24 cellular contexts compared by ENCODE assay signal in the genomic region with DNA sequence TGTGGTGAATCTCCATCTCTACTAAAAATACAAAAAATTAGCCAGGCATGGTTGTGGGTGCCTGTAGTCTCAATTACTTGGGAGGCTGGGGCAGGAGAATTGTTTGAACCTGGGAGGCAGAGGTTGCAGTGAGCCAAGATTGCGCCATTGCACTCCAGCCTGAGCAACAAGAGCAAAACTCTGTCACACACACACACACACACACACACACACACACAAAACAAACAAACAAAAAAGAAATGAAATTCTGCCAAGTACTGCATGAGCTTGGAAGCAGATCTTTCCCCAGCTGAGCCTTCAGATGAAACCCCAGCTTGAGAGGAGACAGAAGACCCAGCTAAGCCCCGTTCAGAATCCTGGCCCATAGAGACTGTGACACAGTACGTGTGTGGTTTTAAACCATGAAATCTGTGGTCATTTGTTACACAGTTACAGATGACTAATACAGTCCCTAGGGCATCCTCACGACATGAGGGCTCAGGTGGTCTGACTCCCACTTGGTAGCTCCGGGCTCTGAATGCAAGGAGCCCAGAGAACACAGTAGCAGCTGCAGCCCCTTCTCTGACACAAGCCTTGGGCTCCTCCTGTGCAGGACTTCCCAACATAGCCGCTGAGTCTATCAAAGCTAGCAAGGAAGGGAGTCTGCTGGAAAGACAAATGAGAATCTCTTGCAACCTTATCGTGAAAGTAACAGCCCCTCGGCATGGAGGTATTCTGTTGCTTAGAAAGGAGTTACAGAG.
DNase-seq lines count a peak whose midpoint lies in the region; ATAC-seq, FAIRE-seq and TF ChIP-seq lines count a peak whose summit lies in the region.
"Had no signal": no experiment of that assay in that cellular context is flagged by ENCODE, and none has a peak within 500 bp of the region (broad histone marks: within the 10 kb centered on the region; RNA-seq: fewer than 3 reads in every experiment).

No MANE protein-coding gene starts in this region.

- H3K27ac ChIP-seq in A549 (no peak overlapping the region), GM23338 (ENCODE audit: low read depth) (no peak overlapping the region), testis (no peak overlapping the region)
- H3K27ac ChIP-seq: brain microvascular endothelial cell, hepatocyte had no signal

- H3K9me3 ChIP-seq in A549 = no peaks in the 10 kb centered on the region
- H3K9me3 ChIP-seq in testis = no peaks in the 10 kb centered on the region
- H3K9me3 ChIP-seq: HAP-1 had no signal

- TF ChIP-seq RAD21 in A549 (conservative IDR thresholded peaks at IDR 0.05 in 1 of 2, IDR thresholded peaks at IDR 0.05 in 1 of 2) = no peak

- peak overlapping the region; percentile 38; the same call in 1 of the 2 replicates for H2AFZ ChIP-seq in GM23338
- H2AFZ ChIP-seq: hepatocyte had no signal

- H3K36me3 Mint-ChIP-seq in GM23338 (ENCODE audit: low read depth) (no peaks in the 10 kb centered on the region), memory B cell (peaks cover 4% of the 10 kb centered on the region)
- H3K36me3 Mint-ChIP-seq: CD4-positive, alpha-beta memory T cell; naive B cell; WTC11 had no signal

- TF ChIP-seq CTCF in A549 (IDR thresholded peaks at IDR 0.05) (no peak), GM23338 (conservative IDR thresholded peaks at IDR 0.05; ENCODE audit: low read depth in 2 of 2) (no peak), testis (IDR thresholded peaks at IDR 0.05) (no peak)

- H3K36me3 ChIP-seq in GM23338 (ENCODE audit: insufficient read depth) = no peaks in the 10 kb centered on the region
- H3K36me3 ChIP-seq in testis (ENCODE audit: low read depth, missing control alignments) = no peaks in the 10 kb centered on the region
- H3K36me3 ChIP-seq: brain microvascular endothelial cell, HAP-1 had no signal

- H3K27me3 ChIP-seq in GM23338 (ENCODE audit: insufficient read depth) (no peaks in the 10 kb centered on the region), testis (no peaks in the 10 kb centered on the region)
- H3K27me3 ChIP-seq: brain microvascular endothelial cell, hepatocyte had no signal

- ATAC-seq in A549 = peak; percentile 42 to 55
- ATAC-seq in GM23338 = no peak
- ATAC-seq in memory B cell (ENCODE audit: low read depth) = peak; percentile 38
- ATAC-seq in HG03521 (IDR thresholded peaks at IDR 0.05; ENCODE audit: unreplicated experiment) = no peak
- ATAC-seq: activated CD8-positive, alpha-beta T cell treated with anti-CD3 and anti-CD28 coated beads for 36 hours; T-helper 17 cell; WTC11 had no signal

- DNase-seq in A549 (ENCODE audit: low read depth in 1 of 2, low spot score in 1 of 2) (peak in 1 of 2 experiments; percentile 20), GM23338 (ENCODE audit: low spot score) (no peak), RCC 7860 (ENCODE audit: low spot score) (peak; percentile 58), memory B cell (ENCODE audit: low spot score in 2 of 2) (no peak), NCI-H345 (lab: John Stamatoyannopoulos, UW) (no peak), testis (no peak), NCI-H774 (lab: John Stamatoyannopoulos, UW) (no peak)
- DNase-seq: activated CD8-positive, alpha-beta T cell treated with anti-CD3 and anti-CD28 coated beads for 36 hours; brain microvascular endothelial cell; CD4-positive, alpha-beta memory T cell; islet precursor cell; mammary epithelial cell; naive B cell; NCI-H1105; NCI-H524; small intestine; stimulated activated CD4-positive, alpha-beta T cell treated with anti-CD3 and anti-CD28 coated beads, Interleukin-4, amount 100 ng/mL, for 24 hours; substantia nigra; T-helper 17 cell had no signal

- H3K27ac Mint-ChIP-seq in GM23338 (no peak overlapping the region), memory B cell (no peak overlapping the region)
- H3K27ac Mint-ChIP-seq: activated CD8-positive, alpha-beta T cell treated with anti-CD3 and anti-CD28 coated beads for 36 hours; T-helper 17 cell; WTC11 had no signal

- POLR2A ChIA-PET in A549 (lab: Yijun Ruan, JAX) = no interaction called here

- H3K9me2 ChIP-seq in GM23338 (ENCODE audit: insufficient read depth) = no peaks in the 10 kb centered on the region

- no peak for TF ChIP-seq EP300 in A549 (IDR thresholded peaks at IDR 0.05)

- no peaks in the 10 kb centered on the region for H3K4me1 Mint-ChIP-seq in GM23338
- no peaks in the 10 kb centered on the region for H3K4me1 Mint-ChIP-seq in memory B cell
- H3K4me1 Mint-ChIP-seq: CD4-positive, alpha-beta memory T cell; naive B cell; WTC11 had no signal

- no peaks in the 10 kb centered on the region for H3F3A ChIP-seq in GM23338 (replicated peaks; ENCODE audit: low read depth)

- WGBS in A549 (ENCODE audit: missing lambda C conversion rate) = 73% methylated on average over 8 of the region's 8 CpGs
- WGBS in testis, 2 donors = 84 to 85% methylated on average over 8 of the region's 8 CpGs

- no peaks in the 10 kb centered on the region for H3K79me2 ChIP-seq in GM23338 (replicated peaks; ENCODE audit: insufficient read depth)
- H3K79me2 ChIP-seq: hepatocyte had no signal

- H3K9me3 Mint-ChIP-seq in GM23338 = peaks cover 2% of the 10 kb centered on the region; the same call in 1 of the 3 replicates
- H3K9me3 Mint-ChIP-seq in memory B cell = no peaks in the 10 kb centered on the region
- H3K9me3 Mint-ChIP-seq: activated CD8-positive, alpha-beta T cell treated with anti-CD3 and anti-CD28 coated beads for 36 hours; CD4-positive, alpha-beta memory T cell had no signal

- intact Hi-C loops in testis (cut with DNase I; ENCODE audit: low total_unique reads) = no loop called here

- no peak overlapping the region for H3K4me3 ChIP-seq in A549
- no peak overlapping the region for H3K4me3 ChIP-seq in GM23338
- H3K4me3 ChIP-seq in testis = no peak overlapping the region
- H3K4me3 ChIP-seq: HAP-1, hepatocyte had no signal

- H3K4me1 ChIP-seq in A549 (no peaks in the 10 kb centered on the region), GM23338 (ENCODE audit: insufficient read depth) (no peaks in the 10 kb centered on the region), testis (no peaks in the 10 kb centered on the region)

- CTCF ChIA-PET in A549 (lab: Yijun Ruan, JAX) = interaction anchor here (0.6 to 1.7 kb wide), 6 partner anchors 26 to 222 kb away, joined by 3 to 6 read pairs (median 4); no protein-coding TSS in a partner anchor

- H4K20me1 ChIP-seq in GM23338 (replicated peaks; ENCODE audit: insufficient read depth) = no peaks in the 10 kb centered on the region; the same call in 1 of the 2 replicates

- FAIRE-seq in A549 (lab: Jason Lieb, UNC) = no peak
- FAIRE-seq in RCC 7860 (lab: Jason Lieb, UNC) = peak; percentile 35
- FAIRE-seq: colon, small intestine had no signal

- no peak for TF ChIP-seq POLR2A in A549 (IDR thresholded peaks at IDR 0.05; ENCODE audit: low read length)
- no peak for TF ChIP-seq POLR2A in testis (IDR thresholded peaks at IDR 0.05)

- H3K4me2 ChIP-seq in A549 (peak overlapping the region; percentile 8; the same call in 1 of the 3 replicates), GM23338 (no peak overlapping the region)
- H3K4me2 ChIP-seq: hepatocyte had no signal

- no peak overlapping the region for H3K4me3 Mint-ChIP-seq in GM23338
- H3K4me3 Mint-ChIP-seq in memory B cell = no peak overlapping the region
- H3K4me3 Mint-ChIP-seq: activated CD8-positive, alpha-beta T cell treated with anti-CD3 and anti-CD28 coated beads for 36 hours; CD4-positive, alpha-beta memory T cell; naive B cell; T-helper 17 cell; WTC11 had no signal

- H3K27me3 Mint-ChIP-seq in GM23338 (ENCODE audit: insufficient read depth, low read depth, poor library complexity) = peaks cover 8% of the 10 kb centered on the region
- peaks cover 18% of the 10 kb centered on the region for H3K27me3 Mint-ChIP-seq in memory B cell
- H3K27me3 Mint-ChIP-seq: activated CD8-positive, alpha-beta T cell treated with anti-CD3 and anti-CD28 coated beads for 36 hours had no signal

TF ChIP-seq in A549, 52 proteins besides CTCF, POLR2A, EP300 and RAD21 (continues in another document):
- TF ChIP-seq USF2 (IDR thresholded peaks at IDR 0.05) (no peak), CEBPB (IDR thresholded peaks at IDR 0.05) (peak in 1 of 2 experiments; percentile 26; a peak in 1 of 4 replicates), PHF8 (IDR thresholded peaks at IDR 0.05; ENCODE audit: borderline replicate concordance, low read depth) (no peak)

TF ChIP-seq in GM23338, 12 proteins besides CTCF, POLR2A, EP300 and RAD21 (continues in another document):
- TF ChIP-seq EZH2phosphoT487 (IDR thresholded peaks at IDR 0.05; ENCODE audit: unreplicated experiment) (no peak), ZNF114 (CRISPR knock-in tag; IDR thresholded peaks at IDR 0.05) (no peak), ZNF331 (CRISPR knock-in tag; IDR thresholded peaks at IDR 0.05; ENCODE audit: low read depth) (no peak), STAT1 (IDR thresholded peaks at IDR 0.05; ENCODE audit: unreplicated experiment) (no peak)
- TF ChIP-seq, protein P1, sequence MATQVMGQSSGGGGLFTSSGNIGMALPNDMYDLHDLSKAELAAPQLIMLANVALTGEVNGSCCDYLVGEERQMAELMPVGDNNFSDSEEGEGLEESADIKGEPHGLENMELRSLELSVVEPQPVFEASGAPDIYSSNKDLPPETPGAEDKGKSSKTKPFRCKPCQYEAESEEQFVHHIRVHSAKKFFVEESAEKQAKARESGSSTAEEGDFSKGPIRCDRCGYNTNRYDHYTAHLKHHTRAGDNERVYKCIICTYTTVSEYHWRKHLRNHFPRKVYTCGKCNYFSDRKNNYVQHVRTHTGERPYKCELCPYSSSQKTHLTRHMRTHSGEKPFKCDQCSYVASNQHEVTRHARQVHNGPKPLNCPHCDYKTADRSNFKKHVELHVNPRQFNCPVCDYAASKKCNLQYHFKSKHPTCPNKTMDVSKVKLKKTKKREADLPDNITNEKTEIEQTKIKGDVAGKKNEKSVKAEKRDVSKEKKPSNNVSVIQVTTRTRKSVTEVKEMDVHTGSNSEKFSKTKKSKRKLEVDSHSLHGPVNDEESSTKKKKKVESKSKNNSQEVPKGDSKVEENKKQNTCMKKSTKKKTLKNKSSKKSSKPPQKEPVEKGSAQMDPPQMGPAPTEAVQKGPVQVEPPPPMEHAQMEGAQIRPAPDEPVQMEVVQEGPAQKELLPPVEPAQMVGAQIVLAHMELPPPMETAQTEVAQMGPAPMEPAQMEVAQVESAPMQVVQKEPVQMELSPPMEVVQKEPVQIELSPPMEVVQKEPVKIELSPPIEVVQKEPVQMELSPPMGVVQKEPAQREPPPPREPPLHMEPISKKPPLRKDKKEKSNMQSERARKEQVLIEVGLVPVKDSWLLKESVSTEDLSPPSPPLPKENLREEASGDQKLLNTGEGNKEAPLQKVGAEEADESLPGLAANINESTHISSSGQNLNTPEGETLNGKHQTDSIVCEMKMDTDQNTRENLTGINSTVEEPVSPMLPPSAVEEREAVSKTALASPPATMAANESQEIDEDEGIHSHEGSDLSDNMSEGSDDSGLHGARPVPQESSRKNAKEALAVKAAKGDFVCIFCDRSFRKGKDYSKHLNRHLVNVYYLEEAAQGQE (IDR thresholded peaks at IDR 0.05; ENCODE audit: unreplicated experiment) = no peak

Comparison
In these comparisons a context has a peak if more than half of its experiments do, and no peak if none do; other contexts are left out.
1. ATAC-seq: peak in A549 (2 of 2) and memory B cell (single experiment); none in GM23338 (single experiment) and HG03521 (single experiment).